Comparison of ENCODE assay signal across 18 cellular contexts in genomic region chr1:48338257-48338656, GRCh38.
A peak's percentile ranks its signal among the peaks of the same experiment; 100 is the strongest.
DNase-seq lines count a peak whose midpoint lies in the region; ATAC-seq lines count a peak whose summit lies in the region.
"Had no signal": no experiment of that assay in that cellular context is flagged by ENCODE, and none has a peak within 500 bp of the region (broad histone marks: within the 10 kb centered on the region; RNA-seq: fewer than 3 reads in every experiment).

No MANE protein-coding gene starts in this region.

- ATAC-seq in left colon: peak; percentile 36
- ATAC-seq in GM18520 (IDR thresholded peaks at IDR 0.05; ENCODE audit: unreplicated experiment): no peak
- ATAC-seq in HG03135 (IDR thresholded peaks at IDR 0.05; ENCODE audit: unreplicated experiment): no peak
- ATAC-seq: A549 had no signal

- DNase-seq in NCI-H187 treated with DMSO at 0.1 percent for 48 hours (lab: John Stamatoyannopoulos, UW) (peak; percentile 4), NCI-H187 (lab: John Stamatoyannopoulos, UW) (no peak), DMS153 (lab: John Stamatoyannopoulos, UW) (peak; percentile 59), DMS79 (lab: John Stamatoyannopoulos, UW) (peak; percentile 57), left colon (no peak)
- DNase-seq: 8988T; ACHN; AML-193; BE2C; CD4-positive, alpha-beta T cell; CD8-positive, alpha-beta memory T cell; DMS 273 treated with DMSO at 0.1 percent for 48 hours; GF-D8; GOT3; HFFc6 had no signal

- intact Hi-C loops in left colon (cut with DNase I, micrococcal nuclease): no loop called here

Comparison
In these comparisons a context has a peak if more than half of its experiments do, and no peak if none do; other contexts are left out.
1. DNase-seq: peak in NCI-H187 treated with DMSO at 0.1 percent for 48 hours (single experiment), DMS153 (single experiment) and DMS79 (single experiment); none in NCI-H187 (0 of 2) and left colon (0 of 2).